In the genomic region with DNA sequence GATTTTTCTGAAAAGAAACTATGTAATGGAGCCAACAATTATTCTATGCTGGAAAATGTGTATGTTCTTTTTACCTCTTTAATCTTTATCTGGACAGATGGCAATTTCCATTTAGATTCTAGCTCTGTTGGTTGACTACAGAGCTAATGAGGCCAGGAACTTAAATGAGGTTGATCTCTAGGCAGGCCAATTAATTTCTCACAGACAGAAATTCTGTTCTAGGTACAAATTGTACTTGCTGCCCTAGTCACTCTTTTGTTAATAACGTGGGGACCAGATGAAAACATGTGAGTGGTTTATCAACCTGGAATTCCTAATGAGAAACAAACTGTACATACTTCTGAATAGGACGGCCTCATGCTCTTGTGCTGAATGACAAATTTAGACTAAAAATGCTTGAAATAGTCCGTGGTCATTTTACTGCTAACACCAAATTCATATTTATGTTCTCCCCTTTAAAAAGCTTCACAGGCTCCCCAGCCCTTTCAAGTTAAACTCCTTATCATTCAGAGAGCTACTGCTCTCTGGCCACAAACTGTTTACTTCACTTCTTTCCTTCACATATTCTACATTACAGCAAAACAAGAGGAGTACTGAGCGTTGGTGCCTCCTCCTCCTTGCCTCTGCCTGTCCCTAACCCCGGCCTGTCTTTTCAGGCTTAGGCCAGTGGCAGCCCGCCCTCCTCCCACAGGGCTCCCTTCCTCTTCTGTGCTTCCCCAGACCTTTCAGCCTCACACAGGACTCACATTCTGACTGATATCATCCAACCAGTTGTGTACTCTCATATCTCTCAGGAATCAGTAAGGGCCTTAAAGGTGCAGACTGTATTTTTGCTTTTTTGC, we compare ENCODE assay signal across 8 cellular contexts. TPM values are rescaled to one million over a fixed set of nuclear protein-coding genes. Genes with fewer than 3 reads are reported as not detected.
DNase-seq lines count a peak whose midpoint lies in the region; ATAC-seq, FAIRE-seq and TF ChIP-seq lines count a peak whose summit lies in the region.

No MANE protein-coding gene starts in this region.

- no peaks in the 10 kb centered on the region for H3K36me3 ChIP-seq in BE2C

- peak overlapping the region; percentile 43 for H3K4me3 Mint-ChIP-seq in nephron progenitor cell

- TF ChIP-seq CTCF in BE2C (IDR thresholded peaks at IDR 0.05; ENCODE audit: low read depth, low read length), result no peak
- no peak for TF ChIP-seq CTCF in nephron progenitor cell (IDR thresholded peaks at IDR 0.05)

- H3K27ac Mint-ChIP-seq in nephron progenitor cell, result peak overlapping the region; percentile 88

- no peaks in the 10 kb centered on the region for H3K27me3 ChIP-seq in BE2C

- ATAC-seq in HG03135 (IDR thresholded peaks at IDR 0.05; ENCODE audit: unreplicated experiment), result peak; percentile 95

- no peak overlapping the region for H3K4me3 ChIP-seq in BE2C (ENCODE audit: low read depth, low read length)

- peaks cover 16% of the 10 kb centered on the region for H3K9me3 Mint-ChIP-seq in nephron progenitor cell

- no peaks in the 10 kb centered on the region for H3K27me3 Mint-ChIP-seq in nephron progenitor cell (ENCODE audit: low read depth, poor library complexity)

- DNase-seq in BE2C, result peak; percentile 71
- DNase-seq in GM19239 (ENCODE audit: insufficient read length, low spot score), result no peak
- peak; percentile 14 for DNase-seq in SIG-M5 (lab: John Stamatoyannopoulos, UW)
- peak; percentile 67 to 79 for DNase-seq in erythroblast (lab: John Stamatoyannopoulos, UW)
- DNase-seq in nephron progenitor cell, result peak; percentile 40
- no peak for DNase-seq in SHP77 (lab: John Stamatoyannopoulos, UW)
- DNase-seq in SW 1271 (lab: John Stamatoyannopoulos, UW), result no peak

- H3K9me3 ChIP-seq in BE2C, result no peaks in the 10 kb centered on the region

- no peak for TF ChIP-seq POLR2A in erythroblast (IDR thresholded peaks at IDR 0.05; ENCODE audit: low read length)

- peak; percentile 93 for FAIRE-seq in GM19239 (lab: Jason Lieb, UNC)

- H3K4me1 Mint-ChIP-seq in nephron progenitor cell, result peaks cover 48% of the 10 kb centered on the region

- peaks cover 32% of the 10 kb centered on the region for H3K4me1 ChIP-seq in BE2C

- H3K36me3 Mint-ChIP-seq in nephron progenitor cell (ENCODE audit: low read depth), result peaks cover 17% of the 10 kb centered on the region

RNA-seq across cellular contexts. Expression of gene DTNBP1, which starts 41.4 kb away (rescaled TPM):
- 17.9 TPM for polyA plus RNA-seq in BE2C (2012; ENCODE audit: insufficient read depth, insufficient read length, low read depth)

Comparison
In these comparisons a context has a peak if more than half of its experiments do, and no peak if none do; other contexts are left out.
1. DNase-seq: peak in BE2C (single experiment), SIG-M5 (single experiment), erythroblast (2 of 2) and nephron progenitor cell (single experiment); none in GM19239 (single experiment), SHP77 (0 of 2) and SW 1271 (0 of 2).